In the genomic region with DNA sequence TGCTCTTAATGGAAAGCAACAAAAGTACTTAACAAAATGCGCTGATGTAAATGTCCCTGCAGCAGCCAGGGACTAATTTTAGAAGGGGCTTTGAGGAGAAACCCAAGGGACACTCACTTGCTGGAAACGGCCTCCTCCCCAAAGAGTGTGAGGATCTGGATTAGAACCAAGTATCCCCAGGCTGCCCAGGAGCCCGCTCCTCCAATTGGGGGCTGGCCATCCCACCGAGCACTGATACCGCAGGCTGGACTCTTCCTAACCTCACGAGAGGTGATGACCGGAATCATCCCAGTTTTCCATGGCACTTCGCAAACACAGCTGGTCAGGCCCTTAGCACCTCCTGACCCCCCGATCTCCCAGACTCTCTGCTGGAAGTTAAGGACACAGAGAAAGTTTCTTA, we compare ENCODE assay signal across 18 cellular contexts.
A peak's percentile ranks its signal among the peaks of the same experiment; 100 is the strongest.
DNase-seq lines count a peak whose midpoint lies in the region; ATAC-seq and TF ChIP-seq lines count a peak whose summit lies in the region.
"Had no signal": no experiment of that assay in that cellular context is flagged by ENCODE, and none has a peak within 500 bp of the region (broad histone marks: within the 10 kb centered on the region; RNA-seq: fewer than 3 reads in every experiment).

No MANE protein-coding gene starts in this region.

- peaks cover 17% of the 10 kb centered on the region for H3K4me1 Mint-ChIP-seq in WTC11
- peaks cover 27% of the 10 kb centered on the region for H3K4me1 Mint-ChIP-seq in activated T-helper 2 cell treated with anti-CD3 and anti-CD28 coated beads, Interferon-gamma antibody, Interleukin-2, Interleukin-4, amounts not matched to agents 10 μg/mL and 5 μg/mL and 100 μg/mL, durations not matched to agents 14 hours and 24 hours and 36 hours (ENCODE audit: low read depth)

- H3K27me3 ChIP-seq in muscle layer of colon (ENCODE audit: control insufficient read depth in 1 of 2, insufficient read depth in 2 of 2, low read length in 2 of 2): no peaks in the 10 kb centered on the region

- no peak for TF ChIP-seq CTCF in WTC11 (IDR thresholded peaks at IDR 0.05)

- CTCF ChIA-PET in WTC11 (lab: Charles Lee): no interaction called here

- no peaks in the 10 kb centered on the region for H3K27me3 Mint-ChIP-seq in WTC11 (ENCODE audit: low read depth)
- no peaks in the 10 kb centered on the region for H3K27me3 Mint-ChIP-seq in activated T-helper 2 cell treated with anti-CD3 and anti-CD28 coated beads, Interferon-gamma antibody, Interleukin-2, Interleukin-4, amounts not matched to agents 10 μg/mL and 5 μg/mL and 100 μg/mL, durations not matched to agents 14 hours and 24 hours and 36 hours (ENCODE audit: low read depth)
- H3K27me3 Mint-ChIP-seq: stimulated activated naive CD8-positive, alpha-beta T cell treated with anti-CD3 and anti-CD28 coated beads, Interleukin-15, Interleukin-2, amounts not matched to agents 100 ng/mL and 50 ng/mL, for 24 hours had no signal

- peaks cover 26% of the 10 kb centered on the region for H3K36me3 Mint-ChIP-seq in WTC11
- peaks cover 29% of the 10 kb centered on the region for H3K36me3 Mint-ChIP-seq in activated T-helper 2 cell treated with anti-CD3 and anti-CD28 coated beads, Interferon-gamma antibody, Interleukin-2, Interleukin-4, amounts not matched to agents 10 μg/mL and 5 μg/mL and 100 μg/mL, durations not matched to agents 14 hours and 24 hours and 36 hours (ENCODE audit: low read depth)

- peak overlapping the region; percentile 27; the same call in 1 of the 2 replicates for H3K27ac Mint-ChIP-seq in WTC11
- H3K27ac Mint-ChIP-seq in activated T-helper 2 cell treated with anti-CD3 and anti-CD28 coated beads, Interferon-gamma antibody, Interleukin-2, Interleukin-4, amounts not matched to agents 10 μg/mL and 5 μg/mL and 100 μg/mL, durations not matched to agents 14 hours and 24 hours and 36 hours: no peak overlapping the region
- H3K27ac Mint-ChIP-seq: stimulated activated naive CD8-positive, alpha-beta T cell treated with anti-CD3 and anti-CD28 coated beads, Interleukin-15, Interleukin-2, amounts not matched to agents 100 ng/mL and 50 ng/mL, for 24 hours had no signal

- H3K9me3 ChIP-seq in muscle layer of colon (ENCODE audit: low read length): no peaks in the 10 kb centered on the region

- ATAC-seq in WTC11 (no peak), HG02678 (IDR thresholded peaks at IDR 0.05; ENCODE audit: unreplicated experiment) (no peak)
- ATAC-seq: activated CD4-positive, CD25-positive, alpha-beta regulatory T cell treated with anti-CD3 and anti-CD28 coated beads, Interleukin-2, amount 50 U/mL, for 24 hours had no signal

- H3K4me3 Mint-ChIP-seq in WTC11: no peak overlapping the region
- no peak overlapping the region for H3K4me3 Mint-ChIP-seq in activated T-helper 2 cell treated with anti-CD3 and anti-CD28 coated beads, Interferon-gamma antibody, Interleukin-2, Interleukin-4, amounts not matched to agents 10 μg/mL and 5 μg/mL and 100 μg/mL, durations not matched to agents 14 hours and 24 hours and 36 hours (ENCODE audit: low read depth)
- H3K4me3 Mint-ChIP-seq: stimulated activated naive CD8-positive, alpha-beta T cell treated with anti-CD3 and anti-CD28 coated beads, Interleukin-15, Interleukin-2, amounts not matched to agents 100 ng/mL and 50 ng/mL, for 24 hours had no signal

- no peak overlapping the region for H3K4me3 ChIP-seq in muscle layer of colon (ENCODE audit: low read depth in 1 of 2, low read length in 2 of 2)

- H3K9ac ChIP-seq in muscle layer of colon (ENCODE audit: low read length): no peak overlapping the region

- no peaks in the 10 kb centered on the region for H3K36me3 ChIP-seq in muscle layer of colon (ENCODE audit: insufficient read depth, low read length)

- intact Hi-C loops in activated T-helper 2 cell treated with anti-CD3 and anti-CD28 coated beads, Interferon-gamma antibody, Interleukin-2, Interleukin-4, amounts not matched to agents 10 μg/mL and 5 μg/mL and 100 μg/mL, durations not matched to agents 14 hours and 24 hours and 36 hours (cut with micrococcal nuclease): no loop called here

- POLR2A ChIA-PET in WTC11 (lab: Charles Lee): no interaction called here

- peaks cover 75% of the 10 kb centered on the region for H3K4me1 ChIP-seq in muscle layer of colon (ENCODE audit: insufficient read depth, low read length)

- H3K27ac ChIP-seq in muscle layer of colon (ENCODE audit: low read depth, low read length): peak overlapping the region; percentile 84
- peak overlapping the region; percentile 52 for H3K27ac ChIP-seq in temporal lobe (ENCODE audit: low read depth, low read length)

- H3K9me3 Mint-ChIP-seq in WTC11: peaks cover 23% of the 10 kb centered on the region
- H3K9me3 Mint-ChIP-seq in activated T-helper 2 cell treated with anti-CD3 and anti-CD28 coated beads, Interferon-gamma antibody, Interleukin-2, Interleukin-4, amounts not matched to agents 10 μg/mL and 5 μg/mL and 100 μg/mL, durations not matched to agents 14 hours and 24 hours and 36 hours: peaks cover 3% of the 10 kb centered on the region

- no peak for DNase-seq in WTC11 (ENCODE audit: low spot score)
- DNase-seq in ecto neural progenitor cell (ENCODE audit: low spot score): peak; percentile 21
- no peak for DNase-seq in activated T-helper 2 cell treated with anti-CD3 and anti-CD28 coated beads, Interferon-gamma antibody, Interleukin-2, Interleukin-4, amounts not matched to agents 10 μg/mL and 5 μg/mL and 100 μg/mL, durations not matched to agents 14 hours and 24 hours and 36 hours (ENCODE audit: low spot score)
- no peak for DNase-seq in activated CD4-positive, alpha-beta T cell treated with anti-CD3 and anti-CD28 coated beads for 4 hours
- DNase-seq: activated T-cell treated with anti-CD3 and anti-CD28 coated beads for 4 hours; C1 segment of cervical spinal cord; midbrain; NCI-H1436; NCI-H2227 treated with DMSO at 0.1 percent for 48 hours; NK-92 treated with Interleukin-12 subunit alpha and Interleukin-12 subunit beta, amount 100 ng/mL, for 24 hours; SHP77; stimulated activated CD4-positive, alpha-beta T cell treated with anti-CD3 and anti-CD28 coated beads, Interleukin-12 subunit alpha, Interleukin-12 subunit beta, amount 100 ng/mL, for 4 hours; T-helper 2 cell had no signal

TF ChIP-seq in WTC11, 78 proteins besides CTCF, POLR2A, EP300 and RAD21:
- TF ChIP-seq, protein P1, sequence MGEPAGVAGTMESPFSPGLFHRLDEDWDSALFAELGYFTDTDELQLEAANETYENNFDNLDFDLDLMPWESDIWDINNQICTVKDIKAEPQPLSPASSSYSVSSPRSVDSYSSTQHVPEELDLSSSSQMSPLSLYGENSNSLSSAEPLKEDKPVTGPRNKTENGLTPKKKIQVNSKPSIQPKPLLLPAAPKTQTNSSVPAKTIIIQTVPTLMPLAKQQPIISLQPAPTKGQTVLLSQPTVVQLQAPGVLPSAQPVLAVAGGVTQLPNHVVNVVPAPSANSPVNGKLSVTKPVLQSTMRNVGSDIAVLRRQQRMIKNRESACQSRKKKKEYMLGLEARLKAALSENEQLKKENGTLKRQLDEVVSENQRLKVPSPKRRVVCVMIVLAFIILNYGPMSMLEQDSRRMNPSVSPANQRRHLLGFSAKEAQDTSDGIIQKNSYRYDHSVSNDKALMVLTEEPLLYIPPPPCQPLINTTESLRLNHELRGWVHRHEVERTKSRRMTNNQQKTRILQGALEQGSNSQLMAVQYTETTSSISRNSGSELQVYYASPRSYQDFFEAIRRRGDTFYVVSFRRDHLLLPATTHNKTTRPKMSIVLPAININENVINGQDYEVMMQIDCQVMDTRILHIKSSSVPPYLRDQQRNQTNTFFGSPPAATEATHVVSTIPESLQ (CRISPR knock-in tag; IDR thresholded peaks at IDR 0.05): no peak
- TF ChIP-seq NR3C1 (CRISPR knock-in tag; conservative IDR thresholded peaks at IDR 0.05; ENCODE audit: low read depth): no peak
